In the genomic region with DNA sequence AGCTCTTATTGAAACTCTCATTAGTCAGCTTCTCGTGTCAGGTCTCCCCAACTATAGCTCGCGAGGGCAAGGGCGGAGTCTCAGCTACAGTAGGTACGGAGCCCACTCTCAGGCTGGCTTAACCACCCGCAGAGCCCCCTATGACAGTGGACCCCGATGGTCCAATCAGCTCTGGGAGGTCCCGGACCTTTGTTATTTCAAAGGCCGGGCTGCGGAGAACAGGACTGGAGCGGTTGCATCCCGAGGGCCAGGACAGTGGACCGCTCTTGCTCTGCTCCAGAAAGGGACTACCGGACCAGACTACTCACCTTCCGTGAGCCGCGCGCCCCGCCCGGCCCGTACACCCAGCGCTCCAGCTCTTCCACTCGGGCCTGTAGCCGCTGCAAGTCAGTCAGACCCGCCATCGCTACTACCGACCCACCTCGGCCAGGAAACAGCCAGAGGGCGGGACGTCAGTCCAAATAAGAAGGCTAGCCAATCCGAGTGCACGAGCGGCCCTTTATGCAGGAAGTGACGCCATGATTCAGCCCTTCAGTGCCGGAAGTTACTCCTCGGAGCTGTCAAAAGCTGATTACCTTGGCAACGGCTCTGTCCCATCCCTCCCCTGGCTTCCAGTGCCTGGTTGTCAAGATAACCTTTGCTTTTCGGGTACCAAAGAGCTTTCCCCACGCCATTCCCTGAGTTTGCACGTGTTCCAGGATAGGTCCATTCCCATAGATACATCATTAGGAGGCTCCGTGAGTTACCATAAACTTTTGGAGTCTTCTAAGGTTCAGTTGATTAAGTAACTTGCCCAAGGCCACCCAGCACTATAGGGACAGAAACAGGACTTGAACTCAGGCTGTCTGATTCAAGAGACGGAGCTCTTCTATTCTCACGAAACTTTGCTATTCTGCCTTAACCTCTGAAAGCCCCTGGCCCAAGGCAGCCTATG, we compare ENCODE assay signal across 7 cellular contexts. TPM values are rescaled to one million over a fixed set of nuclear protein-coding genes. Genes with fewer than 3 reads are reported as not detected.
A peak's percentile ranks its signal among the peaks of the same experiment; 100 is the strongest.
DNase-seq lines count a peak whose midpoint lies in the region; ATAC-seq, FAIRE-seq and TF ChIP-seq lines count a peak whose summit lies in the region.

Gene DCTN3 (minus strand): TSS at position 435 of the 934 bp plus-strand sequence. CDS start 31 bp downstream, at position 404.

- peak within 1 kb of the TSS; percentile 49 for H3K27ac ChIP-seq in astrocyte (ENCODE audit: low read depth, low read length)
- H3K27ac ChIP-seq in hepatocyte: no peak within 1 kb of the TSS

- no peak for TF ChIP-seq CTCF in astrocyte (IDR thresholded peaks at IDR 0.05; ENCODE audit: insufficient read depth, low read depth, low read length)
- TF ChIP-seq CTCF in hepatocyte (IDR thresholded peaks at IDR 0.05; ENCODE audit: poor library complexity): no peak

- ATAC-seq in GM18499 (IDR thresholded peaks at IDR 0.05; ENCODE audit: insufficient read depth, unreplicated experiment): peak; percentile 90
- peak; percentile 96 for ATAC-seq in HG02938 (IDR thresholded peaks at IDR 0.05; ENCODE audit: unreplicated experiment)

- peak; percentile 95 for FAIRE-seq in astrocyte (lab: Jason Lieb, UNC)

- H3K27ac Mint-ChIP-seq in T-helper 2 cell treated with Interferon-gamma antibody and Interleukin-4, amounts not matched to agents 5 μg/mL and 100 μg/mL, for 36 hours: peak within 1 kb of the TSS; percentile 84
- H3K27ac Mint-ChIP-seq in astrocyte (ENCODE audit: unreplicated experiment): peak within 1 kb of the TSS; percentile 67

- H3K27me3 Mint-ChIP-seq in T-helper 2 cell treated with Interferon-gamma antibody and Interleukin-4, amounts not matched to agents 5 μg/mL and 100 μg/mL, for 36 hours (ENCODE audit: low read depth): peaks cover 33% of the 10 kb centered on the region
- H3K27me3 Mint-ChIP-seq in astrocyte (ENCODE audit: low read depth, unreplicated experiment): peaks cover 16% of the 10 kb centered on the region

- no peaks in the 10 kb centered on the region for H3K9me3 Mint-ChIP-seq in T-helper 2 cell treated with Interferon-gamma antibody and Interleukin-4, amounts not matched to agents 5 μg/mL and 100 μg/mL, for 36 hours
- no peaks in the 10 kb centered on the region for H3K9me3 Mint-ChIP-seq in astrocyte (ENCODE audit: unreplicated experiment)

- no peaks in the 10 kb centered on the region for H4K20me1 ChIP-seq in astrocyte (ENCODE audit: insufficient read depth, low read length)
- no peaks in the 10 kb centered on the region for H4K20me1 ChIP-seq in hepatocyte (ENCODE audit: insufficient read depth, poor library complexity, severe bottlenecking)

- peak within 1 kb of the TSS; percentile 99 for H3K4me3 Mint-ChIP-seq in T-helper 2 cell treated with Interferon-gamma antibody and Interleukin-4, amounts not matched to agents 5 μg/mL and 100 μg/mL, for 36 hours
- H3K4me3 Mint-ChIP-seq in astrocyte (ENCODE audit: unreplicated experiment): peak within 1 kb of the TSS; percentile 94

- H3K9me3 ChIP-seq in astrocyte (ENCODE audit: insufficient read depth, low read depth, low read length) (no peaks in the 10 kb centered on the region), hepatocyte (ENCODE audit: low read depth) (no peaks in the 10 kb centered on the region)

- H3K9me2 ChIP-seq in hepatocyte (replicated peaks; ENCODE audit: insufficient read depth): no peaks in the 10 kb centered on the region

- peaks cover 21% of the 10 kb centered on the region for H3K4me1 Mint-ChIP-seq in T-helper 2 cell treated with Interferon-gamma antibody and Interleukin-4, amounts not matched to agents 5 μg/mL and 100 μg/mL, for 36 hours (ENCODE audit: low read depth)
- peaks cover 3% of the 10 kb centered on the region for H3K4me1 Mint-ChIP-seq in astrocyte (ENCODE audit: low read depth, unreplicated experiment)

- H3K4me1 ChIP-seq in astrocyte (ENCODE audit: insufficient read depth, low read length): peaks cover 6% of the 10 kb centered on the region
- H3K4me1 ChIP-seq in hepatocyte (ENCODE audit: insufficient read depth): peaks cover 5% of the 10 kb centered on the region

- H3K4me3 ChIP-seq in astrocyte (ENCODE audit: insufficient read depth, low read depth, low read length) (peak within 1 kb of the TSS; percentile 79), hepatocyte (peak within 1 kb of the TSS; percentile 50)

- H2AFZ ChIP-seq in astrocyte (ENCODE audit: low read depth, low read length) (peak within 1 kb of the TSS; percentile 86), hepatocyte (peak within 1 kb of the TSS; percentile 86)

- peak within 1 kb of the TSS; percentile 94 for H3K4me2 ChIP-seq in astrocyte (ENCODE audit: low read length)
- H3K4me2 ChIP-seq in hepatocyte: peak within 1 kb of the TSS; percentile 82

- H3K36me3 Mint-ChIP-seq in T-helper 2 cell treated with Interferon-gamma antibody and Interleukin-4, amounts not matched to agents 5 μg/mL and 100 μg/mL, for 36 hours (ENCODE audit: low read depth): peaks cover 10% of the 10 kb centered on the region
- H3K36me3 Mint-ChIP-seq in astrocyte (ENCODE audit: low read depth, unreplicated experiment): peaks cover 15% of the 10 kb centered on the region

- DNase-seq in NCI-H1930 (lab: John Stamatoyannopoulos, UW): peak; percentile 90 to 91
- DNase-seq in T-helper 2 cell treated with Interferon-gamma antibody and Interleukin-4, amounts not matched to agents 5 μg/mL and 100 μg/mL, for 36 hours (ENCODE audit: low spot score): peak; percentile 91
- peak; percentile 91 for DNase-seq in astrocyte (ENCODE audit: low read depth)
- DNase-seq in hepatocyte (ENCODE audit: low spot score): peak; percentile 97
- peak; percentile 91 for DNase-seq in retina

- peaks cover 13% of the 10 kb centered on the region for H3K36me3 ChIP-seq in astrocyte (ENCODE audit: insufficient read depth, low read length)
- H3K36me3 ChIP-seq in hepatocyte (replicated peaks; ENCODE audit: insufficient read depth, low read depth): no peaks in the 10 kb centered on the region

- H3K79me2 ChIP-seq in astrocyte (ENCODE audit: insufficient read depth, low read length) (peaks cover 12% of the 10 kb centered on the region), hepatocyte (peaks cover 10% of the 10 kb centered on the region)

- H3K27me3 ChIP-seq in astrocyte (ENCODE audit: insufficient read depth, low read length) (peaks cover 19% of the 10 kb centered on the region), hepatocyte (peaks cover 27% of the 10 kb centered on the region)

- H3K9ac ChIP-seq in astrocyte (ENCODE audit: low read length): peak within 1 kb of the TSS; percentile 85

- 8% methylated on average over 43 of the region's 43 CpGs for WGBS in hepatocyte (ENCODE audit: low lambda C conversion rate, missing lambda C conversion rate)

RNA-seq across cellular contexts. Expression of gene DCTN3, which starts in this region (rescaled TPM):
- total RNA-seq in astrocyte (93.0 and 94.8 TPM in 2 replicates), hepatocyte (60.3 and 75.0 TPM in 2 replicates)
- 83.1 and 114 TPM in 2 replicates for polyA plus RNA-seq in hepatocyte
